10 cellular contexts compared by ENCODE assay signal in the genomic region with DNA sequence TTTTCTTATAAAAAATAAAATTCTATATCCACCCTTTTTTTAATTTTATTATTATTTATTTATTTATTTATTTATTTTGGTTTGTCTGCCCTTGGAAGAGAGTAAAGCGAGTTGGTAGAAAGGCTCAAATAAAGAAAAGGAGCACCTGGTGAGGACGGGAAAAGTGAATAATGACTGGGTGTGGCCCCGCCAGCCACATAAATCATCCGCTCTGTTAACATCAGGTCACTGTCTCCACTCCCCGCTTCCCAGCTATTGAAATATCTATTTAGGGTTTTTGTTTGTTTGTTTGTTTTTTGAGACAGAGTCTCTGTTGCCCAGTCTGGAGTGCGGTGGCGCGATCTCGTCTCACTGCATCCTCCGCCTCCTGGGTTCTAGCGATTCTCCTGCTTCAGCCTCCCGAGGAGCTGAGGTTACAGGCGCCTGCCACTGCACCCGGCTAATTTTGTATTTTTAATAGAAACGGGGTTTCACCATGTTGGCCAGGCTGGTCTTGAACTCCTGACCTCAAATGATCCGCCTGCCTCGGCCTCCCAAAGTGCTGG. TPM values are rescaled to one million over a fixed set of nuclear protein-coding genes. Genes with fewer than 3 reads are reported as not detected.
DNase-seq lines count a peak whose midpoint lies in the region; ATAC-seq and TF ChIP-seq lines count a peak whose summit lies in the region.
"Had no signal": no experiment of that assay in that cellular context is flagged by ENCODE, and none has a peak within 500 bp of the region (broad histone marks: within the 10 kb centered on the region; RNA-seq: fewer than 3 reads in every experiment).

No MANE protein-coding gene starts in this region.

- no peak for TF ChIP-seq EP300 in neural cell (conservative IDR thresholded peaks at IDR 0.05; ENCODE audit: poor library complexity, severe bottlenecking)

- no peak overlapping the region for H3K27ac Mint-ChIP-seq in central memory CD8-positive, alpha-beta T cell (ENCODE audit: low read depth)

- ATAC-seq in central memory CD8-positive, alpha-beta T cell (replicated peaks; ENCODE audit: extremely low read depth, poor library complexity, severe bottlenecking): no peak
- no peak for ATAC-seq in GM21576 (IDR thresholded peaks at IDR 0.05; ENCODE audit: unreplicated experiment)

- H3K36me3 ChIP-seq in ES-I3 (ENCODE audit: insufficient read depth, low read length): no peaks in the 10 kb centered on the region
- H3K36me3 ChIP-seq in neural cell (ENCODE audit: insufficient read depth, low read length): no peaks in the 10 kb centered on the region
- H3K36me3 ChIP-seq: Peyer's patch had no signal

- no peak for TF ChIP-seq RAD21 in neural cell (conservative IDR thresholded peaks at IDR 0.05)

- peaks cover 29% of the 10 kb centered on the region for H3K4me1 Mint-ChIP-seq in central memory CD8-positive, alpha-beta T cell

- no peaks in the 10 kb centered on the region for H3K9me3 Mint-ChIP-seq in central memory CD8-positive, alpha-beta T cell

- peak overlapping the region; percentile 88 for H3K4me2 ChIP-seq in neural cell (ENCODE audit: low read length)

- no peaks in the 10 kb centered on the region for H3K9me3 ChIP-seq in ES-I3 (ENCODE audit: control insufficient read depth, insufficient read depth, low read length)
- no peaks in the 10 kb centered on the region for H3K9me3 ChIP-seq in neural cell (ENCODE audit: low read length)
- H3K9me3 ChIP-seq: Peyer's patch had no signal

- no peak overlapping the region for H3K27ac ChIP-seq in neural cell (ENCODE audit: low read length)

- H2AFZ ChIP-seq in neural cell (ENCODE audit: low read depth, low read length): no peak overlapping the region

- peaks cover 22% of the 10 kb centered on the region for H3K4me1 ChIP-seq in ES-I3 (ENCODE audit: insufficient read depth, low read length)

- H3K36me3 Mint-ChIP-seq in central memory CD8-positive, alpha-beta T cell (ENCODE audit: insufficient read depth): peaks cover 13% of the 10 kb centered on the region

- H3K79me2 ChIP-seq in neural cell (replicated peaks; ENCODE audit: insufficient read depth, low read length): peaks cover 15% of the 10 kb centered on the region

- H3K4me3 Mint-ChIP-seq in central memory CD8-positive, alpha-beta T cell: peak overlapping the region; percentile 97

- peaks cover 10% of the 10 kb centered on the region for H3K27me3 ChIP-seq in neural cell (ENCODE audit: insufficient read depth, low read depth, low read length)
- H3K27me3 ChIP-seq: Peyer's patch had no signal

- no peaks in the 10 kb centered on the region for H3K9me2 ChIP-seq in neural cell (ENCODE audit: insufficient read depth, low read length)

- H4K20me1 ChIP-seq in neural cell (ENCODE audit: insufficient read depth): no peaks in the 10 kb centered on the region

- H3K27me3 Mint-ChIP-seq in central memory CD8-positive, alpha-beta T cell: no peaks in the 10 kb centered on the region

- H3K4me3 ChIP-seq in neural cell (ENCODE audit: low read length): peak overlapping the region; percentile 91

- H3K9ac ChIP-seq in ES-I3 (ENCODE audit: low read depth, low read length) (peak overlapping the region; percentile 62), neural cell (ENCODE audit: low read length) (no peak overlapping the region)

- no peak for TF ChIP-seq CTCF in neural cell (IDR thresholded peaks at IDR 0.05; ENCODE audit: poor library complexity, severe bottlenecking)

- DNase-seq in NCI-H1417 (lab: John Stamatoyannopoulos, UW): peak; percentile 17 to 66 (median 25)
- no peak for DNase-seq in central memory CD8-positive, alpha-beta T cell (ENCODE audit: low spot score in 2 of 2)
- no peak for DNase-seq in stimulated activated CD8-positive, alpha-beta memory T cell treated with anti-CD3 and anti-CD28 coated beads, Interleukin-4, amount 100 ng/mL, for 48 hours
- DNase-seq in T-helper 9 cell: no peak
- no peak for DNase-seq in ACHN
- DNase-seq: stimulated activated CD4-positive, alpha-beta T cell treated with anti-CD3 and anti-CD28 coated beads, Interleukin-4, amount 100 ng/mL, for 1 hour had no signal

- peaks cover 3% of the 10 kb centered on the region for H3F3A ChIP-seq in neural cell (ENCODE audit: insufficient read depth, low read length, poor library complexity, severe bottlenecking)

- in situ Hi-C loops in ACHN (cut with HindIII; ENCODE audit: low pct_ligation_motif_present, low pct_unique_long_range_greater_than_20kb, low sequenced_read_pairs): no loop called here

TF ChIP-seq in neural cell, 6 proteins besides CTCF, POLR2A, EP300 and RAD21:
- no peak for TF ChIP-seq POLR2AphosphoS5 (IDR thresholded peaks at IDR 0.05)

RNA-seq across cellular contexts. Expression of a gene that starts 0.8 kb away (rescaled TPM):
- polyA plus RNA-seq in neural cell: 0.56 and 2.7 TPM in 2 replicates
- 1.2 and 1.7 TPM in 2 replicates for polyA minus RNA-seq in neural cell

RNA-seq across cellular contexts. Expression of a gene that starts 0.9 kb away (rescaled TPM):
- 13.8 and 15.0 TPM in 2 replicates for polyA plus RNA-seq in neural cell
- 27.9 and 28.7 TPM in 2 replicates for polyA minus RNA-seq in neural cell

RNA-seq across cellular contexts. Expression of a gene that starts 53.9 kb away (rescaled TPM):
- 10.3 and 11.1 TPM in 2 replicates for polyA plus RNA-seq in neural cell
- 22.2 and 27.3 TPM in 2 replicates for polyA minus RNA-seq in neural cell

Comparison
In these comparisons a context has a peak if more than half of its experiments do, and no peak if none do; other contexts are left out.
1. DNase-seq: peak in NCI-H1417 (3 of 3); none in central memory CD8-positive, alpha-beta T cell (0 of 2), stimulated activated CD8-positive, alpha-beta memory T cell treated with anti-CD3 and anti-CD28 coated beads, Interleukin-4, amount 100 ng/mL, for 48 hours (single experiment), T-helper 9 cell (single experiment) and ACHN (single experiment).